1 cellular context compared by ENCODE assay signal in genomic region chr7:156918642-156919041, GRCh38.
TF ChIP-seq lines count a peak whose summit lies in the region.

No MANE protein-coding gene starts in this region.

TF ChIP-seq in SK-N-SH treated with all-trans-retinoic acid at 6 μM for 48 hours, 23 proteins besides CTCF, POLR2A, EP300 and RAD21 (continued from another document):
- TF ChIP-seq POU6F1 (CRISPR knock-in tag; IDR thresholded peaks at IDR 0.05; ENCODE audit: borderline replicate concordance, low read depth) (no peak), GLIS3 (CRISPR knock-in tag; IDR thresholded peaks at IDR 0.05) (no peak), BACH2 (CRISPR knock-in tag; IDR thresholded peaks at IDR 0.05; ENCODE audit: borderline replicate concordance) (no peak), ZFP3 (CRISPR knock-in tag; IDR thresholded peaks at IDR 0.05) (no peak), PPARA (CRISPR knock-in tag; IDR thresholded peaks at IDR 0.05; ENCODE audit: borderline replicate concordance) (no peak), PATZ1 (CRISPR knock-in tag; IDR thresholded peaks at IDR 0.05; ENCODE audit: borderline replicate concordance) (no peak), TSHZ2 (CRISPR knock-in tag; IDR thresholded peaks at IDR 0.05) (no peak)
TF ChIP-seq in SK-N-SH treated with all-trans-retinoic acid at 6 μM for 48 hours: peak in this region for 0.
